In genomic region chr11:111870887-111871692, GRCh38 we compare ENCODE assay signal across 1 cellular context.
TF ChIP-seq lines count a peak whose summit lies in the region.

Gene ALG9, minus strand, starts transcription at chr11:111871581. Its CDS starts 99 bp downstream, at chr11:111871482.

TF ChIP-seq in HepG2, 621 proteins besides CTCF, POLR2A, EP300 and RAD21 (continued from another document and continues in another):
- TF ChIP-seq PRDM4 (CRISPR knock-in tag; IDR thresholded peaks at IDR 0.05; ENCODE audit: borderline replicate concordance) = no peak
- peak; percentile 78; the same call in 1 of the 2 replicates for TF ChIP-seq ZNF225 (CRISPR knock-in tag; IDR thresholded peaks at IDR 0.05)
- no peak for TF ChIP-seq ZSCAN29 (CRISPR knock-in tag; conservative IDR thresholded peaks at IDR 0.05)
- peak; percentile 74; the same call in 1 of the 2 replicates for TF ChIP-seq RFXAP (CRISPR knock-in tag; IDR thresholded peaks at IDR 0.05; ENCODE audit: borderline replicate concordance)
- TF ChIP-seq RARG (CRISPR knock-in tag; IDR thresholded peaks at IDR 0.05; ENCODE audit: low read depth) = no peak
- no peak for TF ChIP-seq ZBTB14 (CRISPR knock-in tag; IDR thresholded peaks at IDR 0.05)
- TF ChIP-seq ZNF44 (CRISPR knock-in tag; IDR thresholded peaks at IDR 0.05) = 0 out of 2 replicates have a peak, but pooled peaks have one; percentile 29
- TF ChIP-seq HNRNPL (IDR thresholded peaks at IDR 0.05; ENCODE audit: low read depth, low read length) = no peak
- TF ChIP-seq ZNF24 (IDR thresholded peaks at IDR 0.05) = no peak
- TF ChIP-seq ZC3H4 (CRISPR knock-in tag; IDR thresholded peaks at IDR 0.05; ENCODE audit: borderline replicate concordance) = no peak
- no peak for TF ChIP-seq ZNF460 (CRISPR knock-in tag; IDR thresholded peaks at IDR 0.05; ENCODE audit: borderline replicate concordance)
- TF ChIP-seq ZNF782 (CRISPR knock-in tag; IDR thresholded peaks at IDR 0.05; ENCODE audit: borderline replicate concordance) = no peak
- no peak for TF ChIP-seq ZNF510 (CRISPR knock-in tag; IDR thresholded peaks at IDR 0.05; ENCODE audit: low read depth)
- no peak for TF ChIP-seq PAWR (CRISPR knock-in tag; IDR thresholded peaks at IDR 0.05; ENCODE audit: borderline replicate concordance)
- TF ChIP-seq ELK4 (CRISPR knock-in tag; IDR thresholded peaks at IDR 0.05; ENCODE audit: borderline replicate concordance) = no peak
- TF ChIP-seq ZNF639 (CRISPR knock-in tag; conservative IDR thresholded peaks at IDR 0.05) = no peak; the same call in 1 of the 2 replicates
- TF ChIP-seq HNF1B (CRISPR knock-in tag; IDR thresholded peaks at IDR 0.05) = no peak
- peak; percentile 38 for TF ChIP-seq MED1 (CRISPR knock-in tag; IDR thresholded peaks at IDR 0.05)
- no peak for TF ChIP-seq ZNF83 (CRISPR knock-in tag; IDR thresholded peaks at IDR 0.05; ENCODE audit: borderline replicate concordance)
- TF ChIP-seq TCF7 (IDR thresholded peaks at IDR 0.05; ENCODE audit: low read depth) = peak; percentile 62; the same call in 1 of the 2 replicates
- no peak for TF ChIP-seq KLF15 (CRISPR knock-in tag; IDR thresholded peaks at IDR 0.05; ENCODE audit: borderline replicate concordance)
- no peak for TF ChIP-seq TFE3 (CRISPR knock-in tag; IDR thresholded peaks at IDR 0.05)
- no peak for TF ChIP-seq ZNF383 (CRISPR knock-in tag; IDR thresholded peaks at IDR 0.05; ENCODE audit: borderline replicate concordance)
- peak; percentile 81 for TF ChIP-seq DNMT1 (CRISPR knock-in tag; IDR thresholded peaks at IDR 0.05)
- TF ChIP-seq REST (IDR thresholded peaks at IDR 0.05; ENCODE audit: borderline replicate concordance in 1 of 2, low read depth in 1 of 2, low read length in 2 of 2) = peak in 1 of 2 experiments; percentile 37; a peak in 1 of 4 replicates
- no peak for TF ChIP-seq NCOA5 (CRISPR knock-in tag; IDR thresholded peaks at IDR 0.05)
- no peak for TF ChIP-seq ZNF329 (CRISPR knock-in tag; IDR thresholded peaks at IDR 0.05; ENCODE audit: low read depth)
- no peak for TF ChIP-seq NFATC3 (CRISPR knock-in tag; IDR thresholded peaks at IDR 0.05)
- no peak for TF ChIP-seq KDM1A (CRISPR knock-in tag; IDR thresholded peaks at IDR 0.05)
- TF ChIP-seq MAFF (IDR thresholded peaks at IDR 0.05; ENCODE audit: low read depth, low read length) = no peak
- no peak for TF ChIP-seq ZNF207 (IDR thresholded peaks at IDR 0.05; ENCODE audit: borderline replicate concordance)
- TF ChIP-seq DDIT3 (CRISPR knock-in tag; IDR thresholded peaks at IDR 0.05) = no peak
- no peak for TF ChIP-seq MATR3 (CRISPR knock-in tag; IDR thresholded peaks at IDR 0.05)
- no peak for TF ChIP-seq SMARCC2 (IDR thresholded peaks at IDR 0.05)
- no peak for TF ChIP-seq MEF2D (CRISPR knock-in tag; IDR thresholded peaks at IDR 0.05)
- no peak for TF ChIP-seq CBX1 (IDR thresholded peaks at IDR 0.05; ENCODE audit: low read depth)
- no peak for TF ChIP-seq ZNF143 (CRISPR knock-in tag; IDR thresholded peaks at IDR 0.05)
- TF ChIP-seq MED8 (CRISPR knock-in tag; IDR thresholded peaks at IDR 0.05; ENCODE audit: insufficient replicate concordance) = peak; percentile 19
- no peak for TF ChIP-seq NCOA1 (CRISPR knock-in tag; IDR thresholded peaks at IDR 0.05)
- TF ChIP-seq AGO1 (IDR thresholded peaks at IDR 0.05; ENCODE audit: low read depth, low read length, poor library complexity, severe bottlenecking) = no peak
- TF ChIP-seq ZNF335 (CRISPR knock-in tag; IDR thresholded peaks at IDR 0.05) = no peak
- TF ChIP-seq ARHGAP35 (CRISPR knock-in tag; IDR thresholded peaks at IDR 0.05; ENCODE audit: borderline replicate concordance) = no peak
- no peak for TF ChIP-seq ISX (CRISPR knock-in tag; conservative IDR thresholded peaks at IDR 0.05)
- TF ChIP-seq RNF2 (conservative IDR thresholded peaks at IDR 0.05; ENCODE audit: low read depth) = no peak
- no peak for TF ChIP-seq HOXA7 (CRISPR knock-in tag; IDR thresholded peaks at IDR 0.05)
- TF ChIP-seq SYNCRIP (IDR thresholded peaks at IDR 0.05; ENCODE audit: insufficient read depth, low read depth, low read length) = no peak
- TF ChIP-seq ZNF513 (CRISPR knock-in tag; conservative IDR thresholded peaks at IDR 0.05) = 0 out of 2 replicates have a peak, but pooled peaks have one; percentile 55
- no peak for TF ChIP-seq FOXP4 (CRISPR knock-in tag; IDR thresholded peaks at IDR 0.05)
- TF ChIP-seq ATF2 (CRISPR knock-in tag; IDR thresholded peaks at IDR 0.05) = no peak
